ENCODE assay signal across 1 cellular context in the genomic region with DNA sequence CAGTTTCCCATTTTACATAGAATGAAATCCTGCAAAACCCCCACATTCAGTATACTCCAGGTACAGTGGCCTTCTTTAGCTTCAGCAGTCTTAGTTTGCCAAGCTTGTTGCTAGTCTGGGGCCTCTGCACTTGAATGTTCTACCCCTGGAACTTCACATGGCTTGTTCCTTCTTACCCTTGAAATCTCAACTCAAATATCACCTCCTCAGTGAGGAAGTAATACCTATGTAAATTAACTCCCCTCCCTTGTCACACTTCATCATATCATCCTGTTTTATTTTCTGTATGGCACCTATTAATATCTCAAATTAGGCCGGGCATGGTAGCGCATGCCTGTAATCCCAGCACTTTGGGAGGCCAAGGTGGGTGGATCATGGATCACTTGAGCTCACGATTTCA.
TF ChIP-seq lines count a peak whose summit lies in the region.

No MANE protein-coding gene starts in this region.

TF ChIP-seq in GM23338, 12 proteins besides CTCF, POLR2A, EP300 and RAD21 (continued from another document):
- TF ChIP-seq POLR2AphosphoS5 (IDR thresholded peaks at IDR 0.05; ENCODE audit: low read depth): no peak
- no peak for TF ChIP-seq ZNF114 (CRISPR knock-in tag; IDR thresholded peaks at IDR 0.05)
- no peak for TF ChIP-seq NANOG (IDR thresholded peaks at IDR 0.05; ENCODE audit: borderline replicate concordance)
- TF ChIP-seq, protein P1, sequence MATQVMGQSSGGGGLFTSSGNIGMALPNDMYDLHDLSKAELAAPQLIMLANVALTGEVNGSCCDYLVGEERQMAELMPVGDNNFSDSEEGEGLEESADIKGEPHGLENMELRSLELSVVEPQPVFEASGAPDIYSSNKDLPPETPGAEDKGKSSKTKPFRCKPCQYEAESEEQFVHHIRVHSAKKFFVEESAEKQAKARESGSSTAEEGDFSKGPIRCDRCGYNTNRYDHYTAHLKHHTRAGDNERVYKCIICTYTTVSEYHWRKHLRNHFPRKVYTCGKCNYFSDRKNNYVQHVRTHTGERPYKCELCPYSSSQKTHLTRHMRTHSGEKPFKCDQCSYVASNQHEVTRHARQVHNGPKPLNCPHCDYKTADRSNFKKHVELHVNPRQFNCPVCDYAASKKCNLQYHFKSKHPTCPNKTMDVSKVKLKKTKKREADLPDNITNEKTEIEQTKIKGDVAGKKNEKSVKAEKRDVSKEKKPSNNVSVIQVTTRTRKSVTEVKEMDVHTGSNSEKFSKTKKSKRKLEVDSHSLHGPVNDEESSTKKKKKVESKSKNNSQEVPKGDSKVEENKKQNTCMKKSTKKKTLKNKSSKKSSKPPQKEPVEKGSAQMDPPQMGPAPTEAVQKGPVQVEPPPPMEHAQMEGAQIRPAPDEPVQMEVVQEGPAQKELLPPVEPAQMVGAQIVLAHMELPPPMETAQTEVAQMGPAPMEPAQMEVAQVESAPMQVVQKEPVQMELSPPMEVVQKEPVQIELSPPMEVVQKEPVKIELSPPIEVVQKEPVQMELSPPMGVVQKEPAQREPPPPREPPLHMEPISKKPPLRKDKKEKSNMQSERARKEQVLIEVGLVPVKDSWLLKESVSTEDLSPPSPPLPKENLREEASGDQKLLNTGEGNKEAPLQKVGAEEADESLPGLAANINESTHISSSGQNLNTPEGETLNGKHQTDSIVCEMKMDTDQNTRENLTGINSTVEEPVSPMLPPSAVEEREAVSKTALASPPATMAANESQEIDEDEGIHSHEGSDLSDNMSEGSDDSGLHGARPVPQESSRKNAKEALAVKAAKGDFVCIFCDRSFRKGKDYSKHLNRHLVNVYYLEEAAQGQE (IDR thresholded peaks at IDR 0.05; ENCODE audit: unreplicated experiment): no peak
- TF ChIP-seq EZH2 (IDR thresholded peaks at IDR 0.05; ENCODE audit: low read depth, unreplicated experiment): no peak
- TF ChIP-seq ZNF331 (CRISPR knock-in tag; IDR thresholded peaks at IDR 0.05; ENCODE audit: low read depth): no peak
- no peak for TF ChIP-seq EZH2phosphoT487 (IDR thresholded peaks at IDR 0.05; ENCODE audit: unreplicated experiment)
